In the genomic region with DNA sequence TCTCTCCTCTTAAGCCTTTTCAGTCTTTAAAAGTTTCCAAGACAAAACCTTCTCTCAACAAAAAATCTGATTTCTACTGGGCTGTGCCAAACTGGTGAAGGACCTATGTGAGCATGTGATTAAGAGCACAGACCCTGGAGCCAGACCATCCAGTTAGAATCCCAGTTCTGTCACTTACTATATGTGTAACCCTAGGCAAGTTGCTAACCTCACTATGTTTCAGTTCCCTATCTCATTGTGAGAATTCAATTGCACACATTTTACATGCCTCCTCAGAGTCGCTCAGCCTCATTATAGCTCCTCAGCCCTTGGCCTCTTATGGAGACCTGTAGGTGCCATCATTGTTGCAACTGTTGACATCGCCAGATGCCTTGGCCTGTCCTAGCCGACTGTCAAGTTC, we compare ENCODE assay signal across 15 cellular contexts. TPM values are rescaled to one million over a fixed set of nuclear protein-coding genes. Genes with fewer than 3 reads are reported as not detected.
DNase-seq lines count a peak whose midpoint lies in the region; ATAC-seq and TF ChIP-seq lines count a peak whose summit lies in the region.
"Had no signal": no experiment of that assay in that cellular context is flagged by ENCODE, and none has a peak within 500 bp of the region (broad histone marks: within the 10 kb centered on the region; RNA-seq: fewer than 3 reads in every experiment).

No MANE protein-coding gene starts in this region.

- H3K36me3 ChIP-seq in GM23338 (ENCODE audit: insufficient read depth) = no peaks in the 10 kb centered on the region
- H3K36me3 ChIP-seq: gastrocnemius medialis, WERI-Rb-1 had no signal

- no peak overlapping the region for H3K4me3 Mint-ChIP-seq in GM23338
- no peak overlapping the region for H3K4me3 Mint-ChIP-seq in activated naive CD8-positive, alpha-beta T cell treated with anti-CD3 and anti-CD28 coated beads, Interleukin-2, amount 50 U/mL, for 24 hours

- H2AFZ ChIP-seq in GM23338 = no peak overlapping the region

- ATAC-seq in GM19035 (IDR thresholded peaks at IDR 0.05; ENCODE audit: unreplicated experiment) = peak; percentile 69
- ATAC-seq in HG02571 (IDR thresholded peaks at IDR 0.05; ENCODE audit: unreplicated experiment) = peak; percentile 70
- peak; percentile 81 for ATAC-seq in HG03469 (IDR thresholded peaks at IDR 0.05; ENCODE audit: unreplicated experiment)
- no peak for ATAC-seq in GM23338
- no peak for ATAC-seq in activated naive CD8-positive, alpha-beta T cell treated with anti-CD3 and anti-CD28 coated beads, Interleukin-2, amount 50 U/mL, for 24 hours
- ATAC-seq: A549 had no signal

- H3K27ac Mint-ChIP-seq in GM23338 = no peak overlapping the region
- no peak overlapping the region for H3K27ac Mint-ChIP-seq in activated naive CD8-positive, alpha-beta T cell treated with anti-CD3 and anti-CD28 coated beads, Interleukin-2, amount 50 U/mL, for 24 hours

- H3K27me3 Mint-ChIP-seq in GM23338 (ENCODE audit: insufficient read depth, low read depth, poor library complexity) = peaks cover 11% of the 10 kb centered on the region
- peaks cover 11% of the 10 kb centered on the region for H3K27me3 Mint-ChIP-seq in activated naive CD8-positive, alpha-beta T cell treated with anti-CD3 and anti-CD28 coated beads, Interleukin-2, amount 50 U/mL, for 24 hours

- no peaks in the 10 kb centered on the region for H3F3A ChIP-seq in GM23338 (replicated peaks; ENCODE audit: low read depth)

- no peaks in the 10 kb centered on the region for H3K9me3 Mint-ChIP-seq in GM23338
- no peaks in the 10 kb centered on the region for H3K9me3 Mint-ChIP-seq in activated naive CD8-positive, alpha-beta T cell treated with anti-CD3 and anti-CD28 coated beads, Interleukin-2, amount 50 U/mL, for 24 hours

- H4K20me1 ChIP-seq in GM23338 (replicated peaks; ENCODE audit: insufficient read depth) = no peaks in the 10 kb centered on the region

- no peaks in the 10 kb centered on the region for H3K4me1 Mint-ChIP-seq in GM23338
- H3K4me1 Mint-ChIP-seq in activated naive CD8-positive, alpha-beta T cell treated with anti-CD3 and anti-CD28 coated beads, Interleukin-2, amount 50 U/mL, for 24 hours = no peaks in the 10 kb centered on the region

- H3K4me2 ChIP-seq in GM23338 = no peak overlapping the region
- H3K4me2 ChIP-seq: A549 had no signal

- H3K9me2 ChIP-seq in GM23338 (ENCODE audit: insufficient read depth) = no peaks in the 10 kb centered on the region

- peak; percentile 30 for DNase-seq in CD1c-positive myeloid dendritic cell (ENCODE audit: extremely low spot score)
- no peak for DNase-seq in C1 segment of cervical spinal cord (lab: John Stamatoyannopoulos, UW)
- DNase-seq in GM23338 (ENCODE audit: low spot score) = no peak
- no peak for DNase-seq in activated naive CD8-positive, alpha-beta T cell treated with anti-CD3 and anti-CD28 coated beads, Interleukin-2, amount 50 U/mL, for 24 hours
- DNase-seq in NCI-H345 treated with DMSO at 0.1 percent for 48 hours (lab: John Stamatoyannopoulos, UW; ENCODE audit: unreplicated experiment) = no peak
- DNase-seq: activated T-cell treated with anti-CD3 and anti-CD28 coated beads, Interleukin-2, amount 50 U/mL, for 1 hour; anterior cingulate cortex; effector memory CD4-positive, alpha-beta T cell; NCI-H2227 treated with DMSO at 0.1 percent for 48 hours; WERI-Rb-1 had no signal

- no peak overlapping the region for H3K27ac ChIP-seq in GM23338 (ENCODE audit: low read depth)
- H3K27ac ChIP-seq: A549, gastrocnemius medialis, WERI-Rb-1 had no signal

- H3K4me1 ChIP-seq in GM23338 (ENCODE audit: insufficient read depth) = no peaks in the 10 kb centered on the region
- H3K4me1 ChIP-seq: A549 had no signal

- no peak for TF ChIP-seq CTCF in GM23338 (conservative IDR thresholded peaks at IDR 0.05; ENCODE audit: low read depth in 2 of 2)

- H3K27me3 ChIP-seq in GM23338 (ENCODE audit: insufficient read depth) = no peaks in the 10 kb centered on the region
- H3K27me3 ChIP-seq: gastrocnemius medialis had no signal

- H3K4me3 ChIP-seq in GM23338 = no peak overlapping the region
- H3K4me3 ChIP-seq: A549, gastrocnemius medialis had no signal

- H3K36me3 Mint-ChIP-seq in GM23338 (ENCODE audit: low read depth) = no peaks in the 10 kb centered on the region; the same call in 2 of the 3 replicates
- no peaks in the 10 kb centered on the region for H3K36me3 Mint-ChIP-seq in activated naive CD8-positive, alpha-beta T cell treated with anti-CD3 and anti-CD28 coated beads, Interleukin-2, amount 50 U/mL, for 24 hours (ENCODE audit: low read depth)

- H3K79me2 ChIP-seq in GM23338 (replicated peaks; ENCODE audit: insufficient read depth) = no peaks in the 10 kb centered on the region

TF ChIP-seq in GM23338, 12 proteins besides CTCF, POLR2A, EP300 and RAD21:
- TF ChIP-seq, protein P1, sequence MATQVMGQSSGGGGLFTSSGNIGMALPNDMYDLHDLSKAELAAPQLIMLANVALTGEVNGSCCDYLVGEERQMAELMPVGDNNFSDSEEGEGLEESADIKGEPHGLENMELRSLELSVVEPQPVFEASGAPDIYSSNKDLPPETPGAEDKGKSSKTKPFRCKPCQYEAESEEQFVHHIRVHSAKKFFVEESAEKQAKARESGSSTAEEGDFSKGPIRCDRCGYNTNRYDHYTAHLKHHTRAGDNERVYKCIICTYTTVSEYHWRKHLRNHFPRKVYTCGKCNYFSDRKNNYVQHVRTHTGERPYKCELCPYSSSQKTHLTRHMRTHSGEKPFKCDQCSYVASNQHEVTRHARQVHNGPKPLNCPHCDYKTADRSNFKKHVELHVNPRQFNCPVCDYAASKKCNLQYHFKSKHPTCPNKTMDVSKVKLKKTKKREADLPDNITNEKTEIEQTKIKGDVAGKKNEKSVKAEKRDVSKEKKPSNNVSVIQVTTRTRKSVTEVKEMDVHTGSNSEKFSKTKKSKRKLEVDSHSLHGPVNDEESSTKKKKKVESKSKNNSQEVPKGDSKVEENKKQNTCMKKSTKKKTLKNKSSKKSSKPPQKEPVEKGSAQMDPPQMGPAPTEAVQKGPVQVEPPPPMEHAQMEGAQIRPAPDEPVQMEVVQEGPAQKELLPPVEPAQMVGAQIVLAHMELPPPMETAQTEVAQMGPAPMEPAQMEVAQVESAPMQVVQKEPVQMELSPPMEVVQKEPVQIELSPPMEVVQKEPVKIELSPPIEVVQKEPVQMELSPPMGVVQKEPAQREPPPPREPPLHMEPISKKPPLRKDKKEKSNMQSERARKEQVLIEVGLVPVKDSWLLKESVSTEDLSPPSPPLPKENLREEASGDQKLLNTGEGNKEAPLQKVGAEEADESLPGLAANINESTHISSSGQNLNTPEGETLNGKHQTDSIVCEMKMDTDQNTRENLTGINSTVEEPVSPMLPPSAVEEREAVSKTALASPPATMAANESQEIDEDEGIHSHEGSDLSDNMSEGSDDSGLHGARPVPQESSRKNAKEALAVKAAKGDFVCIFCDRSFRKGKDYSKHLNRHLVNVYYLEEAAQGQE (IDR thresholded peaks at IDR 0.05; ENCODE audit: unreplicated experiment) = no peak
- TF ChIP-seq STAT1 (IDR thresholded peaks at IDR 0.05; ENCODE audit: unreplicated experiment) = no peak

RNA-seq across cellular contexts. Expression of a gene that starts 54.1 kb away (rescaled TPM):
- not detected in 2 replicates for total RNA-seq in GM23338 (2014; rRNA removed; shearing (Covaris generic))
- polyA plus RNA-seq in GM23338 (2016; fragmentation: Nextera tagmentation; extraction: Ambion mirVana) = 0.13 TPM in 1 of 2 replicates, not detected in the other

RNA-seq across cellular contexts. Expression of a gene that starts 54.8 kb away (rescaled TPM):
- 13.1 and 21.0 TPM in 2 replicates for total RNA-seq in GM23338 (2014; rRNA removed; shearing (Covaris generic))
- polyA plus RNA-seq in GM23338 (2016; fragmentation: Nextera tagmentation; extraction: Ambion mirVana) = 22.6 and 25.2 TPM in 2 replicates

Comparison
In these comparisons a context has a peak if more than half of its experiments do, and no peak if none do; other contexts are left out.
1. ATAC-seq: peak in GM19035 (single experiment), HG02571 (single experiment) and HG03469 (single experiment); none in GM23338 (single experiment) and activated naive CD8-positive, alpha-beta T cell treated with anti-CD3 and anti-CD28 coated beads, Interleukin-2, amount 50 U/mL, for 24 hours (single experiment).